1 cellular context compared by ENCODE assay signal in genomic region chr9:111631071-111631971, GRCh38.
TF ChIP-seq lines count a peak whose summit lies in the region.

TSS of gene DNAJC25 (plus strand) at chr9:111631334. CDS start at chr9:111631408, 74 bp downstream.

TF ChIP-seq in K562, 482 proteins besides CTCF, POLR2A, EP300 and RAD21 (continued from another document and continues in another):
- TF ChIP-seq TEAD4 (IDR thresholded peaks at IDR 0.05; ENCODE audit: low read length) (peak; percentile 4; the same call in 1 of the 2 replicates), TEAD4 (CRISPR knock-in tag; IDR thresholded peaks at IDR 0.05; ENCODE audit: borderline replicate concordance) (no peak), RBFOX2 (IDR thresholded peaks at IDR 0.05; ENCODE audit: low read depth, low read length) (peak; percentile 99), RBM22 (IDR thresholded peaks at IDR 0.05; ENCODE audit: low read depth, low read length, poor library complexity, severe bottlenecking) (peak; percentile 77), TAF1 (IDR thresholded peaks at IDR 0.05; ENCODE audit: control insufficient read depth, extremely low read depth, insufficient read depth, low read length, severe bottlenecking) (peak; percentile 92), NCOA1 (IDR thresholded peaks at IDR 0.05; ENCODE audit: low read depth) (peak; percentile 98), EP400 (IDR thresholded peaks at IDR 0.05) (peak; percentile 74), BCOR (IDR thresholded peaks at IDR 0.05) (peak; percentile 59), BCLAF1 (IDR thresholded peaks at IDR 0.05; ENCODE audit: borderline replicate concordance in 1 of 2, control insufficient read depth in 1 of 2, low read depth in 2 of 2, low read length in 1 of 2) (peak in 1 of 2 experiments; percentile 97; a peak in 2 of 4 replicates), CCNT2 (IDR thresholded peaks at IDR 0.05; ENCODE audit: borderline replicate concordance, extremely low read depth, insufficient read length, low read depth, low read length) (peak; percentile 78), RFX7 (CRISPR knock-in tag; IDR thresholded peaks at IDR 0.05) (no peak), FOXK2 (conservative IDR thresholded peaks at IDR 0.05 in 1 of 2, IDR thresholded peaks at IDR 0.05 in 1 of 2; ENCODE audit: low read depth in 2 of 2) (peak; percentile 66 to 80), ZFP36 (IDR thresholded peaks at IDR 0.05; ENCODE audit: low read depth, low read length, partially characterized antibody) (peak; percentile 29), TARDBP (IDR thresholded peaks at IDR 0.05) (0 out of 2 replicates have a peak, but pooled peaks have one; percentile 13), MAX (CRISPR knock-in tag; IDR thresholded peaks at IDR 0.05) (peak; percentile 40; the same call in 1 of the 2 replicates), NEUROD1 (IDR thresholded peaks at IDR 0.05; ENCODE audit: borderline replicate concordance, low read depth, low read length, partially characterized antibody) (peak; percentile 33), VEZF1 (CRISPR knock-in tag; IDR thresholded peaks at IDR 0.05) (peak; percentile 66), ZNF395 (CRISPR knock-in tag; IDR thresholded peaks at IDR 0.05) (peak; percentile 43), CSDE1 (IDR thresholded peaks at IDR 0.05) (peak in 1 of 2 experiments; percentile 82; a peak in 1 of 4 replicates), SP1 (CRISPR knock-in tag; IDR thresholded peaks at IDR 0.05) (peak; percentile 77), XRCC5 (IDR thresholded peaks at IDR 0.05; ENCODE audit: low read depth, low read length) (peak; percentile 89), ZBTB2 (IDR thresholded peaks at IDR 0.05) (peak; percentile 92), MTA1 (IDR thresholded peaks at IDR 0.05; ENCODE audit: borderline replicate concordance) (peak; percentile 82), MYNN (IDR thresholded peaks at IDR 0.05) (peak; percentile 65; the same call in 1 of the 2 replicates), MYNN (CRISPR knock-in tag; IDR thresholded peaks at IDR 0.05) (no peak), NFRKB (IDR thresholded peaks at IDR 0.05; ENCODE audit: low read depth) (no peak), TAF7 (tag; IDR thresholded peaks at IDR 0.05) (peak; percentile 27; the same call in 1 of the 2 replicates), ARNT (IDR thresholded peaks at IDR 0.05) (0 out of 4 replicates have a peak, but pooled peaks of 1 of the 2 experiments have one; percentile 39), ZBTB7A (IDR thresholded peaks at IDR 0.05; ENCODE audit: borderline replicate concordance, control insufficient read depth, low read depth, low read length) (peak; percentile 16; the same call in 1 of the 2 replicates), SMARCE1 (IDR thresholded peaks at IDR 0.05) (0 out of 2 replicates have a peak, but pooled peaks have one; percentile 15), SRSF3 (IDR thresholded peaks at IDR 0.05; ENCODE audit: insufficient read depth, low read length) (no peak), FOXJ3 (CRISPR knock-in tag; IDR thresholded peaks at IDR 0.05) (no peak), NR2C1 (IDR thresholded peaks at IDR 0.05) (peak; percentile 80), NR2C1 (tag; IDR thresholded peaks at IDR 0.05) (peak; percentile 90), NKRF (IDR thresholded peaks at IDR 0.05; ENCODE audit: borderline replicate concordance) (peak; percentile 92; the same call in 1 of the 2 replicates), JUND (IDR thresholded peaks at IDR 0.05; ENCODE audit: borderline replicate concordance, low read depth, low read length) (peak; percentile 77), JUND (tag; IDR thresholded peaks at IDR 0.05; ENCODE audit: borderline replicate concordance, low read depth, low read length) (peak; percentile 60; the same call in 1 of the 3 replicates), ZNF24 (IDR thresholded peaks at IDR 0.05) (peak; percentile 74), MAFF (IDR thresholded peaks at IDR 0.05; ENCODE audit: low read length) (no peak), TEAD1 (CRISPR knock-in tag; IDR thresholded peaks at IDR 0.05) (peak in 1 of 2 experiments; percentile 74; a peak in 1 of 4 replicates), CREB1 (IDR thresholded peaks at IDR 0.05) (peak; percentile 93), CREB1 (CRISPR knock-in tag; IDR thresholded peaks at IDR 0.05) (peak; percentile 89), ZNF12 (CRISPR knock-in tag; IDR thresholded peaks at IDR 0.05) (peak; percentile 54; the same call in 1 of the 2 replicates), ZHX1 (conservative IDR thresholded peaks at IDR 0.05; ENCODE audit: low read length) (no peak), KDM5B (IDR thresholded peaks at IDR 0.05; ENCODE audit: insufficient replicate concordance, low read depth, low read length) (peak; percentile 98), PML (IDR thresholded peaks at IDR 0.05; ENCODE audit: low read length) (peak; percentile 77; the same call in 1 of the 2 replicates), U2AF1 (optimal IDR thresholded peaks at IDR 0.05; ENCODE audit: low read depth, low read length) (no peak), YY1 (IDR thresholded peaks at IDR 0.05; ENCODE audit: borderline replicate concordance in 1 of 3, control insufficient read depth in 1 of 3, extremely low read depth in 1 of 3, insufficient read depth in 3 of 3, insufficient read length in 1 of 3, insufficient replicate concordance in 2 of 3, low read depth in 1 of 3, low read length in 2 of 3) (peak in 2 of 3 experiments; percentile 61 to 70), POLR2H (tag; IDR thresholded peaks at IDR 0.05; ENCODE audit: low read depth) (peak; percentile 90), SOX6 (IDR thresholded peaks at IDR 0.05) (peak; percentile 70; the same call in 1 of the 2 replicates), PRDM10 (IDR thresholded peaks at IDR 0.05; ENCODE audit: partially characterized antibody) (peak; percentile 47), ILF3 (IDR thresholded peaks at IDR 0.05; ENCODE audit: borderline replicate concordance) (peak; percentile 92; the same call in 1 of the 2 replicates), ZNF699 (CRISPR knock-in tag; IDR thresholded peaks at IDR 0.05; ENCODE audit: insufficient replicate concordance) (no peak)
